ENCODE assay signal across 8 cellular contexts in genomic region chr19:43780706-43781525, GRCh38. TPM values are rescaled to one million over a fixed set of nuclear protein-coding genes. Genes with fewer than 3 reads are reported as not detected.
DNase-seq lines count a peak whose midpoint lies in the region; ATAC-seq and TF ChIP-seq lines count a peak whose summit lies in the region.

Gene KCNN4, minus strand, starts transcription at chr19:43780973. Its CDS starts 112 bp downstream, at chr19:43780861.

- DNase-seq in right cardiac atrium = peak in 2 of 3 donors; percentile 57 to 58
- no peak for DNase-seq in left ventricle myocardium inferior
- peak; percentile 92 for DNase-seq in RPMI7951 (ENCODE audit: low read depth)
- DNase-seq in activated effector memory CD4-positive, alpha-beta T cell treated with anti-CD3 and anti-CD28 coated beads, Interleukin-2, amount 50 U/mL, for 16 hours = peak; percentile 90
- DNase-seq in left lung = peak; percentile 54 to 76
- DNase-seq in stimulated activated naive CD8-positive, alpha-beta T cell treated with anti-CD3 and anti-CD28 coated beads, Interleukin-15, Interleukin-2, amounts not matched to agents 100 U/mL and 50 U/mL, for 24 hours = peak; percentile 81
- DNase-seq in Right ventricle myocardium inferior (ENCODE audit: missing footprints) = no peak
- no peak for DNase-seq in NCI-H1105 (lab: John Stamatoyannopoulos, UW)

- ATAC-seq in right cardiac atrium = no peak
- ATAC-seq in left lung = peak; percentile 28
- ATAC-seq in stimulated activated naive CD8-positive, alpha-beta T cell treated with anti-CD3 and anti-CD28 coated beads, Interleukin-15, Interleukin-2, amounts not matched to agents 100 U/mL and 50 U/mL, for 24 hours = peak; percentile 75
- no peak for ATAC-seq in Right ventricle myocardium inferior

- 30% methylated on average over 19 of the region's 19 CpGs for WGBS in right cardiac atrium

- H3K4me3 ChIP-seq in right cardiac atrium (ENCODE audit: low read length) = no peak within 1 kb of the TSS
- H3K4me3 ChIP-seq in left ventricle myocardium inferior = no peak within 1 kb of the TSS
- peak within 1 kb of the TSS in 1 of 2 donors; percentile 31 for H3K4me3 ChIP-seq in left lung

- H3K27ac ChIP-seq in right cardiac atrium (ENCODE audit: low read length) (no peak within 1 kb of the TSS), left ventricle myocardium inferior (replicated peaks) (no peak within 1 kb of the TSS), left lung (peak within 1 kb of the TSS in 1 of 2 donors; percentile 33)

- intact Hi-C loops in right cardiac atrium (cut with DNase I) = loop anchor here in 1 of 4 donors (5.0 kb wide), 1 partner anchor 34 kb away; no protein-coding TSS in a partner anchor
- intact Hi-C loops in left ventricle myocardium inferior (cut with micrococcal nuclease) = loop anchor here (5.0 kb wide), 1 partner anchor 34 kb away; no protein-coding TSS in a partner anchor
- intact Hi-C loops in left lung (cut with DNase I) = loop anchor here in 1 of 2 donors (5.0 kb wide), 1 partner anchor 34 kb away; no protein-coding TSS in a partner anchor
- intact Hi-C loops in Right ventricle myocardium inferior (cut with DNase I) = loop anchor here (10.0 kb wide), 1 partner anchor 326 kb away; no protein-coding TSS in a partner anchor

- H3K9me3 ChIP-seq in right cardiac atrium (ENCODE audit: control insufficient read depth, low read length) (no peaks in the 10 kb centered on the region), left ventricle myocardium inferior (replicated peaks) (no peaks in the 10 kb centered on the region), left lung (no peaks in the 10 kb centered on the region)

- H3K4me1 ChIP-seq in right cardiac atrium (ENCODE audit: control insufficient read depth, insufficient read depth, low read length) = no peaks in the 10 kb centered on the region
- peaks cover 15% of the 10 kb centered on the region for H3K4me1 ChIP-seq in left ventricle myocardium inferior
- H3K4me1 ChIP-seq in left lung = peaks cover 5 to 63% of the 10 kb centered on the region in 2 donors

- H3K27me3 ChIP-seq in right cardiac atrium (ENCODE audit: control insufficient read depth, insufficient read depth) = no peaks in the 10 kb centered on the region
- H3K27me3 ChIP-seq in left ventricle myocardium inferior (ENCODE audit: low read depth) = peaks cover 64% of the 10 kb centered on the region
- H3K27me3 ChIP-seq in left lung = peaks cover 0 to 16% of the 10 kb centered on the region in 2 donors

- H3K36me3 ChIP-seq in left ventricle myocardium inferior (no peaks in the 10 kb centered on the region), left lung (no peaks in the 10 kb centered on the region)

- TF ChIP-seq CTCF in left ventricle myocardium inferior (IDR thresholded peaks at IDR 0.05; ENCODE audit: borderline replicate concordance) (no peak), left lung (IDR thresholded peaks at IDR 0.05) (no peak)

RNA-seq across cellular contexts. Expression of gene KCNN4, which starts in this region (rescaled TPM):
- total RNA-seq in right cardiac atrium (1 to 10 TPM in 1 of 4 donors, under 1 TPM in 2, not detected in 1; 0.26 to 1.4 (median 0.32) TPM), left ventricle myocardium inferior (0.38 TPM), left lung (10 to 100 TPM in 1 of 2 donors, 1 to 10 TPM in 1; 9.6 to 21.5 TPM), Right ventricle myocardium inferior (0.41 TPM)
- 0.34 TPM for polyA plus RNA-seq in right cardiac atrium
- total RNA-seq in RPMI7951 (2014; rRNA removed; shearing (Covaris generic)) = 71.6 and 126 TPM in 2 replicates

Comparison
In these comparisons a context has a peak if more than half of its experiments do, and no peak if none do; other contexts are left out.
1. DNase-seq: peak in right cardiac atrium (2 of 3), RPMI7951 (single experiment), activated effector memory CD4-positive, alpha-beta T cell treated with anti-CD3 and anti-CD28 coated beads, Interleukin-2, amount 50 U/mL, for 16 hours (single experiment), left lung (2 of 2) and stimulated activated naive CD8-positive, alpha-beta T cell treated with anti-CD3 and anti-CD28 coated beads, Interleukin-15, Interleukin-2, amounts not matched to agents 100 U/mL and 50 U/mL, for 24 hours (single experiment); none in left ventricle myocardium inferior (single experiment), Right ventricle myocardium inferior (single experiment) and NCI-H1105 (single experiment).
2. ATAC-seq: peak in left lung (single experiment) and stimulated activated naive CD8-positive, alpha-beta T cell treated with anti-CD3 and anti-CD28 coated beads, Interleukin-15, Interleukin-2, amounts not matched to agents 100 U/mL and 50 U/mL, for 24 hours (single experiment); none in right cardiac atrium (0 of 2) and Right ventricle myocardium inferior (single experiment).